In the genomic region with DNA sequence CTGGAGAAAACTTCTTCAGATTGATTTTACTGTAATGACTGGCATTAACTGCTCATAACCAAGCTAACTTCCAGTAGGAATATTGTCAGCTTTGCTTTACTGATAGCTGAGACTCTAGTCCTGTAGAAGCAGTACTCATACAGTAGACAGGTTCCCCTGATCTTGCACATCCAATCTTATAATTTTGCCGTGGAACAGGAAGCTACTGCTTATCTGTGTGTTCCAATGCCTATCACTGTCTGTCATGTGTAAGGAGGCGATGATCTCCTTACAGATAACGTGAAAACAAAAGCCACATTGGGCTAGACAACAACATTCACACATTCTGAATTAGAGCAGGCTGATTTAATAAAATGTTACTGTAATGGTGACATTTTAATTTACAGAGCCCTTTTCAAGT, we compare ENCODE assay signal across 1 cellular context.
TF ChIP-seq lines count a peak whose summit lies in the region.

No MANE protein-coding gene starts in this region.

TF ChIP-seq in K562, 482 proteins besides CTCF, POLR2A, EP300 and RAD21 (continued from another document and continues in another):
- TF ChIP-seq, protein P1, sequence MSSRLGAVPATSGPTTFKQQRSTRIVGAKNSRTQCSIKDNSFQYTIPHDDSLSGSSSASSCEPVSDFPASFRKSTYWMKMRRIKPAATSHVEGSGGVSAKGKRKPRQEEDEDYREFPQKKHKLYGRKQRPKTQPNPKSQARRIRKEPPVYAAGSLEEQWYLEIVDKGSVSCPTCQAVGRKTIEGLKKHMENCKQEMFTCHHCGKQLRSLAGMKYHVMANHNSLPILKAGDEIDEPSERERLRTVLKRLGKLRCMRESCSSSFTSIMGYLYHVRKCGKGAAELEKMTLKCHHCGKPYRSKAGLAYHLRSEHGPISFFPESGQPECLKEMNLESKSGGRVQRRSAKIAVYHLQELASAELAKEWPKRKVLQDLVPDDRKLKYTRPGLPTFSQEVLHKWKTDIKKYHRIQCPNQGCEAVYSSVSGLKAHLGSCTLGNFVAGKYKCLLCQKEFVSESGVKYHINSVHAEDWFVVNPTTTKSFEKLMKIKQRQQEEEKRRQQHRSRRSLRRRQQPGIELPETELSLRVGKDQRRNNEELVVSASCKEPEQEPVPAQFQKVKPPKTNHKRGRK (tag; IDR thresholded peaks at IDR 0.05): no peak
- TF ChIP-seq MECOM (CRISPR knock-in tag; IDR thresholded peaks at IDR 0.05) (peak; percentile 71; the same call in 1 of the 2 replicates), SMARCE1 (IDR thresholded peaks at IDR 0.05) (peak; percentile 91; the same call in 1 of the 2 replicates), GATAD2A (IDR thresholded peaks at IDR 0.05) (no peak), MYC (IDR thresholded peaks at IDR 0.05; ENCODE audit: low read depth, low read length) (peak; percentile 69), MYC (CRISPR knock-in tag; IDR thresholded peaks at IDR 0.05; ENCODE audit: borderline replicate concordance, low read depth) (no peak), HCFC1 (IDR thresholded peaks at IDR 0.05; ENCODE audit: low read depth, low read length) (no peak), ZNF644 (tag; IDR thresholded peaks at IDR 0.05; ENCODE audit: low read depth) (0 out of 2 replicates have a peak, but pooled peaks have one; percentile 64), ETV1 (tag; conservative IDR thresholded peaks at IDR 0.05; ENCODE audit: low read depth) (peak; percentile 82), CXXC5 (CRISPR knock-in tag; IDR thresholded peaks at IDR 0.05) (peak; percentile 74), TEAD1 (CRISPR knock-in tag; IDR thresholded peaks at IDR 0.05) (peak in 1 of 2 experiments; percentile 78; a peak in 1 of 4 replicates), KLF6 (CRISPR knock-in tag; IDR thresholded peaks at IDR 0.05; ENCODE audit: borderline replicate concordance) (peak; percentile 48; the same call in 1 of the 2 replicates), TAF1 (IDR thresholded peaks at IDR 0.05; ENCODE audit: control insufficient read depth, extremely low read depth, insufficient read depth, low read length, severe bottlenecking) (no peak), DIDO1 (tag; IDR thresholded peaks at IDR 0.05; ENCODE audit: low read depth) (peak; percentile 60; the same call in 1 of the 2 replicates), PML (IDR thresholded peaks at IDR 0.05; ENCODE audit: low read length) (peak; percentile 77), PTRF (tag; IDR thresholded peaks at IDR 0.05) (no peak), ZNF766 (CRISPR knock-in tag; conservative IDR thresholded peaks at IDR 0.05) (0 out of 2 replicates have a peak, but pooled peaks have one; percentile 62), MAFG (tag; conservative IDR thresholded peaks at IDR 0.05) (peak; percentile 62), SMAD3 (CRISPR knock-in tag; conservative IDR thresholded peaks at IDR 0.05) (peak; percentile 87; the same call in 1 of the 2 replicates), HSF4 (CRISPR knock-in tag; IDR thresholded peaks at IDR 0.05; ENCODE audit: borderline replicate concordance) (no peak), ELF4 (CRISPR knock-in tag; IDR thresholded peaks at IDR 0.05) (peak; percentile 90), ZNF134 (CRISPR knock-in tag; conservative IDR thresholded peaks at IDR 0.05) (0 out of 2 replicates have a peak, but pooled peaks have one; percentile 23), TGIF2 (CRISPR knock-in tag; IDR thresholded peaks at IDR 0.05) (no peak), RBM14 (IDR thresholded peaks at IDR 0.05; ENCODE audit: borderline replicate concordance, insufficient read depth, low read depth, low read length) (no peak), HDAC3 (IDR thresholded peaks at IDR 0.05; ENCODE audit: borderline replicate concordance, partially characterized antibody) (peak; percentile 56), KLF16 (IDR thresholded peaks at IDR 0.05) (peak; percentile 87), ZNF584 (CRISPR knock-in tag; IDR thresholded peaks at IDR 0.05; ENCODE audit: low read depth) (no peak), NELFE (IDR thresholded peaks at IDR 0.05; ENCODE audit: insufficient read depth, insufficient read length) (no peak), TBL1XR1 (IDR thresholded peaks at IDR 0.05; ENCODE audit: low read length in 2 of 2) (peak in 1 of 2 experiments; percentile 79; a peak in 1 of 4 replicates), KDM1A (IDR thresholded peaks at IDR 0.05) (peak; percentile 48 to 50), EWSR1 (IDR thresholded peaks at IDR 0.05; ENCODE audit: borderline replicate concordance, low read depth, partially characterized antibody) (no peak), TAL1 (IDR thresholded peaks at IDR 0.05) (peak; percentile 89), SRSF7 (optimal IDR thresholded peaks at IDR 0.05; ENCODE audit: low read depth, low read length) (no peak), U2AF1 (optimal IDR thresholded peaks at IDR 0.05; ENCODE audit: low read depth, low read length) (no peak), SLC30A9 (CRISPR knock-in tag; IDR thresholded peaks at IDR 0.05) (no peak), ZBED1 (IDR thresholded peaks at IDR 0.05) (no peak), HMGN3 (IDR thresholded peaks at IDR 0.05; ENCODE audit: borderline replicate concordance, extremely low read depth, insufficient read length, low read depth, low read length) (no peak), ESRRA (IDR thresholded peaks at IDR 0.05; ENCODE audit: borderline replicate concordance, low read depth) (no peak), ZNF282 (CRISPR knock-in tag; IDR thresholded peaks at IDR 0.05) (no peak), MED1 (CRISPR knock-in tag; IDR thresholded peaks at IDR 0.05; ENCODE audit: borderline replicate concordance) (no peak), SNRNP70 (optimal IDR thresholded peaks at IDR 0.05; ENCODE audit: low read depth, low read length) (no peak)
- TF ChIP-seq, protein P2, sequence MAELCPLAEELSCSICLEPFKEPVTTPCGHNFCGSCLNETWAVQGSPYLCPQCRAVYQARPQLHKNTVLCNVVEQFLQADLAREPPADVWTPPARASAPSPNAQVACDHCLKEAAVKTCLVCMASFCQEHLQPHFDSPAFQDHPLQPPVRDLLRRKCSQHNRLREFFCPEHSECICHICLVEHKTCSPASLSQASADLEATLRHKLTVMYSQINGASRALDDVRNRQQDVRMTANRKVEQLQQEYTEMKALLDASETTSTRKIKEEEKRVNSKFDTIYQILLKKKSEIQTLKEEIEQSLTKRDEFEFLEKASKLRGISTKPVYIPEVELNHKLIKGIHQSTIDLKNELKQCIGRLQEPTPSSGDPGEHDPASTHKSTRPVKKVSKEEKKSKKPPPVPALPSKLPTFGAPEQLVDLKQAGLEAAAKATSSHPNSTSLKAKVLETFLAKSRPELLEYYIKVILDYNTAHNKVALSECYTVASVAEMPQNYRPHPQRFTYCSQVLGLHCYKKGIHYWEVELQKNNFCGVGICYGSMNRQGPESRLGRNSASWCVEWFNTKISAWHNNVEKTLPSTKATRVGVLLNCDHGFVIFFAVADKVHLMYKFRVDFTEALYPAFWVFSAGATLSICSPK (IDR thresholded peaks at IDR 0.05; ENCODE audit: borderline replicate concordance): no peak
- TF ChIP-seq, protein P3, sequence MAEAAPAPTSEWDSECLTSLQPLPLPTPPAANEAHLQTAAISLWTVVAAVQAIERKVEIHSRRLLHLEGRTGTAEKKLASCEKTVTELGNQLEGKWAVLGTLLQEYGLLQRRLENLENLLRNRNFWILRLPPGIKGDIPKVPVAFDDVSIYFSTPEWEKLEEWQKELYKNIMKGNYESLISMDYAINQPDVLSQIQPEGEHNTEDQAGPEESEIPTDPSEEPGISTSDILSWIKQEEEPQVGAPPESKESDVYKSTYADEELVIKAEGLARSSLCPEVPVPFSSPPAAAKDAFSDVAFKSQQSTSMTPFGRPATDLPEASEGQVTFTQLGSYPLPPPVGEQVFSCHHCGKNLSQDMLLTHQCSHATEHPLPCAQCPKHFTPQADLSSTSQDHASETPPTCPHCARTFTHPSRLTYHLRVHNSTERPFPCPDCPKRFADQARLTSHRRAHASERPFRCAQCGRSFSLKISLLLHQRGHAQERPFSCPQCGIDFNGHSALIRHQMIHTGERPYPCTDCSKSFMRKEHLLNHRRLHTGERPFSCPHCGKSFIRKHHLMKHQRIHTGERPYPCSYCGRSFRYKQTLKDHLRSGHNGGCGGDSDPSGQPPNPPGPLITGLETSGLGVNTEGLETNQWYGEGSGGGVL (CRISPR knock-in tag; IDR thresholded peaks at IDR 0.05): no peak
- TF ChIP-seq, protein P4, sequence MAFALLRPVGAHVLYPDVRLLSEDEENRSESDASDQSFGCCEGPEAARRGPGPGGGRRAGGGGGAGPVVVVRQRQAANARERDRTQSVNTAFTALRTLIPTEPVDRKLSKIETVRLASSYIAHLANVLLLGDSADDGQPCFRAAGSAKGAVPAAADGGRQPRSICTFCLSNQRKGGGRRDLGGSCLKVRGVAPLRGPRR (CRISPR knock-in tag; IDR thresholded peaks at IDR 0.05): no peak
- TF ChIP-seq, protein P5, sequence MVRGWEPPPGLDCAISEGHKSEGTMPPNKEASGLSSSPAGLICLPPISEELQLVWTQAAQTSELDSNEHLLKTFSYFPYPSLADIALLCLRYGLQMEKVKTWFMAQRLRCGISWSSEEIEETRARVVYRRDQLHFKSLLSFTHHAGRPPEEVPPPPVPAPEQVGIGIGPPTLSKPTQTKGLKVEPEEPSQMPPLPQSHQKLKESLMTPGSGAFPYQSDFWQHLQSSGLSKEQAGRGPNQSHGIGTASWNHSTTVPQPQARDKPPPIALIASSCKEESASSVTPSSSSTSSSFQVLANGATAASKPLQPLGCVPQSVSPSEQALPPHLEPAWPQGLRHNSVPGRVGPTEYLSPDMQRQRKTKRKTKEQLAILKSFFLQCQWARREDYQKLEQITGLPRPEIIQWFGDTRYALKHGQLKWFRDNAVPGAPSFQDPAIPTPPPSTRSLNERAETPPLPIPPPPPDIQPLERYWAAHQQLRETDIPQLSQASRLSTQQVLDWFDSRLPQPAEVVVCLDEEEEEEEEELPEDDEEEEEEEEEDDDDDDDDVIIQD (CRISPR knock-in tag; IDR thresholded peaks at IDR 0.05): no peak
- TF ChIP-seq, protein P6, sequence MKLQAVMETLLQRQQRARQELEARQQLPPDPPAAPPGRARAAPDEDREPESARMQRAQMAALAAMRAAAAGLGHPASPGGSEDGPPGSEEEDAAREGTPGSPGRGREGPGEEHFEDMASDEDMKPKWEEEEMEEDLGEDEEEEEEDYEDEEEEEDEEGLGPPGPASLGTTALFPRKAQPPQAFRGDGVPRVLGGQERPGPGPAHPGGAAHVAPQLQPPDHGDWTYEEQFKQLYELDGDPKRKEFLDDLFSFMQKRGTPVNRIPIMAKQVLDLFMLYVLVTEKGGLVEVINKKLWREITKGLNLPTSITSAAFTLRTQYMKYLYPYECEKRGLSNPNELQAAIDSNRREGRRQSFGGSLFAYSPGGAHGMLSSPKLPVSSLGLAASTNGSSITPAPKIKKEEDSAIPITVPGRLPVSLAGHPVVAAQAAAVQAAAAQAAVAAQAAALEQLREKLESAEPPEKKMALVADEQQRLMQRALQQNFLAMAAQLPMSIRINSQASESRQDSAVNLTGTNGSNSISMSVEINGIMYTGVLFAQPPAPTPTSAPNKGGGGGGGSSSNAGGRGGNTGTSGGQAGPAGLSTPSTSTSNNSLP (IDR thresholded peaks at IDR 0.05; ENCODE audit: borderline replicate concordance, low read depth, low read length): peak; percentile 60; the same call in 1 of the 2 replicates
- TF ChIP-seq, protein P7, sequence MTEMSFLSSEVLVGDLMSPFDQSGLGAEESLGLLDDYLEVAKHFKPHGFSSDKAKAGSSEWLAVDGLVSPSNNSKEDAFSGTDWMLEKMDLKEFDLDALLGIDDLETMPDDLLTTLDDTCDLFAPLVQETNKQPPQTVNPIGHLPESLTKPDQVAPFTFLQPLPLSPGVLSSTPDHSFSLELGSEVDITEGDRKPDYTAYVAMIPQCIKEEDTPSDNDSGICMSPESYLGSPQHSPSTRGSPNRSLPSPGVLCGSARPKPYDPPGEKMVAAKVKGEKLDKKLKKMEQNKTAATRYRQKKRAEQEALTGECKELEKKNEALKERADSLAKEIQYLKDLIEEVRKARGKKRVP (CRISPR knock-in tag; IDR thresholded peaks at IDR 0.05): 0 out of 2 replicates have a peak, but pooled peaks have one; percentile 27
- TF ChIP-seq, protein P8, sequence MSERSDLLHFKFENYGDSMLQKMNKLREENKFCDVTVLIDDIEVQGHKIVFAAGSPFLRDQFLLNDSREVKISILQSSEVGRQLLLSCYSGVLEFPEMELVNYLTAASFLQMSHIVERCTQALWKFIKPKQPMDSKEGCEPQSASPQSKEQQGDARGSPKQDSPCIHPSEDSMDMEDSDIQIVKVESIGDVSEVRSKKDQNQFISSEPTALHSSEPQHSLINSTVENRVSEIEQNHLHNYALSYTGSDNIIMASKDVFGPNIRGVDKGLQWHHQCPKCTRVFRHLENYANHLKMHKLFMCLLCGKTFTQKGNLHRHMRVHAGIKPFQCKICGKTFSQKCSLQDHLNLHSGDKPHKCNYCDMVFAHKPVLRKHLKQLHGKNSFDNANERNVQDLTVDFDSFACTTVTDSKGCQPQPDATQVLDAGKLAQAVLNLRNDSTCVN (CRISPR knock-in tag; IDR thresholded peaks at IDR 0.05): no peak
- TF ChIP-seq, protein P9, sequence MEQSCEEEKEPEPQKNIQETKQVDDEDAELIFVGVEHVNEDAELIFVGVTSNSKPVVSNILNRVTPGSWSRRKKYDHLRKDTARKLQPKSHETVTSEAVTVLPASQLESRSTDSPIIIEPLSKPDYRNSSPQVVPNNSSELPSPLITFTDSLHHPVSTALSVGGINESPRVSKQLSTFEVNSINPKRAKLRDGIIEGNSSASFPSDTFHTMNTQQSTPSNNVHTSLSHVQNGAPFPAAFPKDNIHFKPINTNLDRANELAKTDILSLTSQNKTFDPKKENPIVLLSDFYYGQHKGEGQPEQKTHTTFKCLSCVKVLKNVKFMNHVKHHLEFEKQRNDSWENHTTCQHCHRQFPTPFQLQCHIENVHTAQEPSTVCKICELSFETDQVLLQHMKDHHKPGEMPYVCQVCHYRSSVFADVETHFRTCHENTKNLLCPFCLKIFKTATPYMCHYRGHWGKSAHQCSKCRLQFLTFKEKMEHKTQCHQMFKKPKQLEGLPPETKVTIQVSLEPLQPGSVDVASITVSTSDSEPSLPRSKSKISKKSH (CRISPR knock-in tag; IDR thresholded peaks at IDR 0.05): no peak
- TF ChIP-seq, protein P10, sequence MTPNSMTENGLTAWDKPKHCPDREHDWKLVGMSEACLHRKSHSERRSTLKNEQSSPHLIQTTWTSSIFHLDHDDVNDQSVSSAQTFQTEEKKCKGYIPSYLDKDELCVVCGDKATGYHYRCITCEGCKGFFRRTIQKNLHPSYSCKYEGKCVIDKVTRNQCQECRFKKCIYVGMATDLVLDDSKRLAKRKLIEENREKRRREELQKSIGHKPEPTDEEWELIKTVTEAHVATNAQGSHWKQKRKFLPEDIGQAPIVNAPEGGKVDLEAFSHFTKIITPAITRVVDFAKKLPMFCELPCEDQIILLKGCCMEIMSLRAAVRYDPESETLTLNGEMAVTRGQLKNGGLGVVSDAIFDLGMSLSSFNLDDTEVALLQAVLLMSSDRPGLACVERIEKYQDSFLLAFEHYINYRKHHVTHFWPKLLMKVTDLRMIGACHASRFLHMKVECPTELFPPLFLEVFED (CRISPR knock-in tag; conservative IDR thresholded peaks at IDR 0.05): no peak
- TF ChIP-seq, protein P11, sequence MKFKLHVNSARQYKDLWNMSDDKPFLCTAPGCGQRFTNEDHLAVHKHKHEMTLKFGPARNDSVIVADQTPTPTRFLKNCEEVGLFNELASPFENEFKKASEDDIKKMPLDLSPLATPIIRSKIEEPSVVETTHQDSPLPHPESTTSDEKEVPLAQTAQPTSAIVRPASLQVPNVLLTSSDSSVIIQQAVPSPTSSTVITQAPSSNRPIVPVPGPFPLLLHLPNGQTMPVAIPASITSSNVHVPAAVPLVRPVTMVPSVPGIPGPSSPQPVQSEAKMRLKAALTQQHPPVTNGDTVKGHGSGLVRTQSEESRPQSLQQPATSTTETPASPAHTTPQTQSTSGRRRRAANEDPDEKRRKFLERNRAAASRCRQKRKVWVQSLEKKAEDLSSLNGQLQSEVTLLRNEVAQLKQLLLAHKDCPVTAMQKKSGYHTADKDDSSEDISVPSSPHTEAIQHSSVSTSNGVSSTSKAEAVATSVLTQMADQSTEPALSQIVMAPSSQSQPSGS (CRISPR knock-in tag; IDR thresholded peaks at IDR 0.05): no peak
